Comparison of ENCODE assay signal across 24 cellular contexts in the genomic region with DNA sequence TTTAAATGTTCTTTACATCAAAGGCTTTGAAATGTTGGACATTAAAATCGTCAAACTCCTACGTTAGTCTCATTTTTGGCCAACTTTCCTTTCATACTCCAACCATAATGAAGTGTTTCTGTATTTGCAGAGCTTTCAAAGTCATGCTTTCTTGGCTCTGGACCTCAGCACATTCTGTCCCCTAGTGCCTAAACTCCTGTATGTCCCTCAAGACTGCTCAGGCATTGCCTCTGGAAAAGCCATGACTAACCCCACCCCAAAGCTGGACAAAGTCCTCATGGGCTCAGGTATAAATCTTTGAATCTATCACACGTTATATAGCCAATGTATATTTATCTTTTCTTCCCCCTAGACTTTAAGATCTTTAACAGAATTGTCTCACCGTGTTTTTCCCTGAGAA. TPM values are rescaled to one million over a fixed set of nuclear protein-coding genes. Genes with fewer than 3 reads are reported as not detected.
"Had no signal": no experiment of that assay in that cellular context is flagged by ENCODE, and none has a peak within 500 bp of the region (broad histone marks: within the 10 kb centered on the region; RNA-seq: fewer than 3 reads in every experiment).

No MANE protein-coding gene starts in this region.

- H3K27me3 ChIP-seq: colonic mucosa, heart left ventricle, right lobe of liver, stomach, uterus had no signal

- H3K9me3 Mint-ChIP-seq: naive thymus-derived CD4-positive, alpha-beta T cell; nephron progenitor cell had no signal

- H3K27ac Mint-ChIP-seq: naive thymus-derived CD4-positive, alpha-beta T cell; nephron progenitor cell had no signal

- H3K27ac ChIP-seq: colonic mucosa, heart left ventricle, psoas muscle, right lobe of liver, stomach, uterus had no signal

- FAIRE-seq: endothelial cell of umbilical vein had no signal

- H3K36me3 ChIP-seq: uterus had no signal

- DNase-seq: colonic mucosa; dermis blood vessel endothelial cell; erythroblast; foreskin melanocyte; heart left ventricle; hippocampal formation; kidney glomerular epithelial cell; mesendoderm; naive thymus-derived CD4-positive, alpha-beta T cell; nephron progenitor cell; psoas muscle; retina; right lobe of liver; stimulated activated CD4-positive, alpha-beta T cell treated with anti-CD3 and anti-CD28 coated beads, Interleukin-2, amount 100 ng/mL, for 24 hours; stimulated activated CD4-positive, alpha-beta T cell treated with anti-CD3 and anti-CD28 coated beads, Interleukin-4, amount 100 ng/mL, for 4 hours; stimulated activated naive CD4-positive, alpha-beta T cell; stomach; trophoblast cell; uterus had no signal

- H3K9me3 ChIP-seq: colonic mucosa, heart left ventricle, psoas muscle, right lobe of liver, stomach, uterus had no signal

- H3K4me1 ChIP-seq: colonic mucosa, psoas muscle, right lobe of liver, uterus had no signal

- ATAC-seq: heart left ventricle; left lobe of liver; naive thymus-derived CD4-positive, alpha-beta T cell; psoas muscle; right lobe of liver had no signal

- H3K4me3 ChIP-seq: colonic mucosa, heart left ventricle, psoas muscle, right lobe of liver, stomach, uterus had no signal

RNA-seq across cellular contexts. Expression of a gene that starts 26.8 kb away (rescaled TPM):
- total RNA-seq: cerebellum; dermis blood vessel endothelial cell; endothelial cell of umbilical vein; left lobe of liver; lung microvascular endothelial cell; naive thymus-derived CD4-positive, alpha-beta T cell; osteoblast; psoas muscle; right lobe of liver; stomach; uterus had no signal
- polyA plus RNA-seq: endothelial cell of umbilical vein; naive thymus-derived CD4-positive, alpha-beta T cell; psoas muscle had no signal
